ENCODE assay signal across 6 cellular contexts in the genomic region with DNA sequence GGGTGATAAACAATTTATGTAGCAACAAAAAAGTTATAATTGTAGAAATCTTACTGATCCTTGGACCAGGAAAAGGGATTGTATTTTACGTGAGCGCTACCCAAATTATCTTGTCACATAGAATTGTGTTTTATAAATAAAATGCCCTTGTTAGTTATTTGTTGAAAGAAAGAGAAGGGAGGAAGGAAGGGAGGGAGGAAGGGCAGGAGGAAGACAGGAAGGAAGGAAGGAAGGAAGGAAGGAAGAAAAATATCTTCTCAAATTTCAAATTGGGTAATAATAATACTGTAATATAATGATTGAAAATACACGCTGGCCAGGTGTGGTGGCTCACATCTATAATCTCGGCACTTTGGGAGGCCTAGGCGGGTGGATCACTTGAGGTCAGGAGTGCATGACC.
"Had no signal": no experiment of that assay in that cellular context is flagged by ENCODE, and none has a peak within 500 bp of the region (broad histone marks: within the 10 kb centered on the region; RNA-seq: fewer than 3 reads in every experiment).

No MANE protein-coding gene starts in this region.

- ATAC-seq: K562 had no signal

- H3K4me2 ChIP-seq: KMS-11 had no signal

- DNase-seq: IMR-90, KG1 had no signal

- H3K4me3 ChIP-seq: K562 had no signal

- FAIRE-seq: HTR-8/SVneo, K562 had no signal

- H3K9ac ChIP-seq: KMS-11 had no signal

- H3K27ac ChIP-seq: HL-60, KMS-11 had no signal
